ENCODE assay signal across 1 cellular context in genomic region chr12:121209629-121210572, GRCh38.
TF ChIP-seq lines count a peak whose summit lies in the region.

A gene with protein sequence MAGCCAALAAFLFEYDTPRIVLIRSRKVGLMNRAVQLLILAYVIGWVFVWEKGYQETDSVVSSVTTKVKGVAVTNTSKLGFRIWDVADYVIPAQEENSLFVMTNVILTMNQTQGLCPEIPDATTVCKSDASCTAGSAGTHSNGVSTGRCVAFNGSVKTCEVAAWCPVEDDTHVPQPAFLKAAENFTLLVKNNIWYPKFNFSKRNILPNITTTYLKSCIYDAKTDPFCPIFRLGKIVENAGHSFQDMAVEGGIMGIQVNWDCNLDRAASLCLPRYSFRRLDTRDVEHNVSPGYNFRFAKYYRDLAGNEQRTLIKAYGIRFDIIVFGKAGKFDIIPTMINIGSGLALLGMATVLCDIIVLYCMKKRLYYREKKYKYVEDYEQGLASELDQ (plus strand): TSS chr12:121210129. CDS start chr12:121210165, 36 bp downstream.

TF ChIP-seq in K562, 482 proteins besides CTCF, POLR2A, EP300 and RAD21 (continued from another document and continues in another):
- TF ChIP-seq MAX (CRISPR knock-in tag; IDR thresholded peaks at IDR 0.05) (peak; percentile 88), POLR2AphosphoS2 (IDR thresholded peaks at IDR 0.05; ENCODE audit: low read length) (no peak), ETV5 (CRISPR knock-in tag; IDR thresholded peaks at IDR 0.05; ENCODE audit: low read depth) (peak; percentile 93), PYGO2 (tag; IDR thresholded peaks at IDR 0.05) (no peak), CEBPB (tag; IDR thresholded peaks at IDR 0.05) (peak; percentile 74), ZNF584 (CRISPR knock-in tag; IDR thresholded peaks at IDR 0.05; ENCODE audit: low read depth) (no peak), ZNF79 (CRISPR knock-in tag; IDR thresholded peaks at IDR 0.05; ENCODE audit: low read depth) (no peak), AFF4 (CRISPR knock-in tag; IDR thresholded peaks at IDR 0.05) (0 out of 2 replicates have a peak, but pooled peaks have one; percentile 36), KDM4B (IDR thresholded peaks at IDR 0.05; ENCODE audit: borderline replicate concordance in 2 of 2, low read depth in 1 of 2) (peak in 1 of 2 experiments; percentile 60; a peak in 1 of 4 replicates), ZNF830 (CRISPR knock-in tag; IDR thresholded peaks at IDR 0.05) (no peak), ZKSCAN3 (CRISPR knock-in tag; IDR thresholded peaks at IDR 0.05) (no peak), TFAP4 (CRISPR knock-in tag; IDR thresholded peaks at IDR 0.05; ENCODE audit: borderline replicate concordance) (peak; percentile 81), EZH2 (IDR thresholded peaks at IDR 0.05; ENCODE audit: borderline replicate concordance, low read depth, low read length) (no peak), TBP (optimal IDR thresholded peaks at IDR 0.05; ENCODE audit: low read depth, low read length) (peak; percentile 83), MTF1 (CRISPR knock-in tag; IDR thresholded peaks at IDR 0.05; ENCODE audit: borderline replicate concordance) (no peak), ZFPM2 (CRISPR knock-in tag; IDR thresholded peaks at IDR 0.05) (0 out of 2 replicates have a peak, but pooled peaks have one; percentile 82), HIVEP1 (CRISPR knock-in tag; IDR thresholded peaks at IDR 0.05) (no peak), E2F4 (CRISPR knock-in tag; IDR thresholded peaks at IDR 0.05; ENCODE audit: low read depth) (no peak), STAT6 (CRISPR knock-in tag; IDR thresholded peaks at IDR 0.05) (no peak), HDAC6 (IDR thresholded peaks at IDR 0.05; ENCODE audit: low read depth, low read length) (no peak), NCOR1 (IDR thresholded peaks at IDR 0.05) (peak; percentile 54; the same call in 1 of the 2 replicates), MIER1 (IDR thresholded peaks at IDR 0.05; ENCODE audit: low read depth) (no peak), DNMT1 (IDR thresholded peaks at IDR 0.05) (no peak)
- TF ChIP-seq, protein P1, sequence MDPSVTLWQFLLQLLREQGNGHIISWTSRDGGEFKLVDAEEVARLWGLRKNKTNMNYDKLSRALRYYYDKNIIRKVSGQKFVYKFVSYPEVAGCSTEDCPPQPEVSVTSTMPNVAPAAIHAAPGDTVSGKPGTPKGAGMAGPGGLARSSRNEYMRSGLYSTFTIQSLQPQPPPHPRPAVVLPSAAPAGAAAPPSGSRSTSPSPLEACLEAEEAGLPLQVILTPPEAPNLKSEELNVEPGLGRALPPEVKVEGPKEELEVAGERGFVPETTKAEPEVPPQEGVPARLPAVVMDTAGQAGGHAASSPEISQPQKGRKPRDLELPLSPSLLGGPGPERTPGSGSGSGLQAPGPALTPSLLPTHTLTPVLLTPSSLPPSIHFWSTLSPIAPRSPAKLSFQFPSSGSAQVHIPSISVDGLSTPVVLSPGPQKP (CRISPR knock-in tag; IDR thresholded peaks at IDR 0.05), result no peak
- TF ChIP-seq, protein P2, sequence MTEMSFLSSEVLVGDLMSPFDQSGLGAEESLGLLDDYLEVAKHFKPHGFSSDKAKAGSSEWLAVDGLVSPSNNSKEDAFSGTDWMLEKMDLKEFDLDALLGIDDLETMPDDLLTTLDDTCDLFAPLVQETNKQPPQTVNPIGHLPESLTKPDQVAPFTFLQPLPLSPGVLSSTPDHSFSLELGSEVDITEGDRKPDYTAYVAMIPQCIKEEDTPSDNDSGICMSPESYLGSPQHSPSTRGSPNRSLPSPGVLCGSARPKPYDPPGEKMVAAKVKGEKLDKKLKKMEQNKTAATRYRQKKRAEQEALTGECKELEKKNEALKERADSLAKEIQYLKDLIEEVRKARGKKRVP (CRISPR knock-in tag; IDR thresholded peaks at IDR 0.05), result no peak
- TF ChIP-seq, protein P3, sequence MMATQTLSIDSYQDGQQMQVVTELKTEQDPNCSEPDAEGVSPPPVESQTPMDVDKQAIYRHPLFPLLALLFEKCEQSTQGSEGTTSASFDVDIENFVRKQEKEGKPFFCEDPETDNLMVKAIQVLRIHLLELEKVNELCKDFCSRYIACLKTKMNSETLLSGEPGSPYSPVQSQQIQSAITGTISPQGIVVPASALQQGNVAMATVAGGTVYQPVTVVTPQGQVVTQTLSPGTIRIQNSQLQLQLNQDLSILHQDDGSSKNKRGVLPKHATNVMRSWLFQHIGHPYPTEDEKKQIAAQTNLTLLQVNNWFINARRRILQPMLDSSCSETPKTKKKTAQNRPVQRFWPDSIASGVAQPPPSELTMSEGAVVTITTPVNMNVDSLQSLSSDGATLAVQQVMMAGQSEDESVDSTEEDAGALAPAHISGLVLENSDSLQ (IDR thresholded peaks at IDR 0.05), result no peak
- TF ChIP-seq, protein P4, sequence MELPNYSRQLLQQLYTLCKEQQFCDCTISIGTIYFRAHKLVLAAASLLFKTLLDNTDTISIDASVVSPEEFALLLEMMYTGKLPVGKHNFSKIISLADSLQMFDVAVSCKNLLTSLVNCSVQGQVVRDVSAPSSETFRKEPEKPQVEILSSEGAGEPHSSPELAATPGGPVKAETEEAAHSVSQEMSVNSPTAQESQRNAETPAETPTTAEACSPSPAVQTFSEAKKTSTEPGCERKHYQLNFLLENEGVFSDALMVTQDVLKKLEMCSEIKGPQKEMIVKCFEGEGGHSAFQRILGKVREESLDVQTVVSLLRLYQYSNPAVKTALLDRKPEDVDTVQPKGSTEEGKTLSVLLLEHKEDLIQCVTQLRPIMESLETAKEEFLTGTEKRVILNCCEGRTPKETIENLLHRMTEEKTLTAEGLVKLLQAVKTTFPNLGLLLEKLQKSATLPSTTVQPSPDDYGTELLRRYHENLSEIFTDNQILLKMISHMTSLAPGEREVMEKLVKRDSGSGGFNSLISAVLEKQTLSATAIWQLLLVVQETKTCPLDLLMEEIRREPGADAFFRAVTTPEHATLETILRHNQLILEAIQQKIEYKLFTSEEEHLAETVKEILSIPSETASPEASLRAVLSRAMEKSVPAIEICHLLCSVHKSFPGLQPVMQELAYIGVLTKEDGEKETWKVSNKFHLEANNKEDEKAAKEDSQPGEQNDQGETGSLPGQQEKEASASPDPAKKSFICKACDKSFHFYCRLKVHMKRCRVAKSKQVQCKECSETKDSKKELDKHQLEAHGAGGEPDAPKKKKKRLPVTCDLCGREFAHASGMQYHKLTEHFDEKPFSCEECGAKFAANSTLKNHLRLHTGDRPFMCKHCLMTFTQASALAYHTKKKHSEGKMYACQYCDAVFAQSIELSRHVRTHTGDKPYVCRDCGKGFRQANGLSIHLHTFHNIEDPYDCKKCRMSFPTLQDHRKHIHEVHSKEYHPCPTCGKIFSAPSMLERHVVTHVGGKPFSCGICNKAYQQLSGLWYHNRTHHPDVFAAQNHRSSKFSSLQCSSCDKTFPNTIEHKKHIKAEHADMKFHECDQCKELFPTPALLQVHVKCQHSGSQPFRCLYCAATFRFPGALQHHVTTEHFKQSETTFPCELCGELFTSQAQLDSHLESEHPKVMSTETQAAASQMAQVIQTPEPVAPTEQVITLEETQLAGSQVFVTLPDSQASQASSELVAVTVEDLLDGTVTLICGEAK (IDR thresholded peaks at IDR 0.05), result no peak
- TF ChIP-seq, protein P4 (CRISPR knock-in tag; IDR thresholded peaks at IDR 0.05), result no peak
